Comparison of ENCODE assay signal across 7 cellular contexts in the genomic region with DNA sequence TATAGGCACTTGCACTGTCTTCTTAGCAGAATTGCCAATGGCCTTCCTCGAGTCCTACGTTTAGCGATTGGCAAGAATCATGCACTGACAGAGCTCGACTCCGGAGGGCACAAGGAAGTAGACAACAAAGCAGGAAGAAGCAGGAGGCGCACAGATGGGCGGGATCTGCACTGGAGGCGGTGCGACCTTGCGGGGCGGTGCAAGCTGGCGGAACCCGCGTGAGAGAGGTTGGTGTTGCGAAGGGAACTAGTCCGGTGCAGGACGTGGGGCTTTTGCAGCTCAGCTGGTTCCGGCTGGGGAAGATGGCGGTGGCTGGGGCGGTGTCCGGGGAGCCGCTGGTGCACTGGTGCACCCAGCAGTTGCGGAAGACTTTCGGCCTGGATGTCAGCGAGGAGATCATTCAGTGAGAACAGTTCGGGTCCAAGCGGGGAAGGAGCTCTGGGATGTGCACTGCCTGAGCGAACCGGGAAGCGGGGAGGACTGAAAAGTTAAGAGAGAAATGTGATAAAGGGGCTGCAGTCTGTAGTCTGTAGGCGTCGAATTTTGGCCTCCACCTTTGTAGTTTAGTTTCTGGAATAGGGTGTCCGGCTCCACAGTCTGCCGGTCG. TPM values are rescaled to one million over a fixed set of nuclear protein-coding genes. Genes with fewer than 3 reads are reported as not detected.
DNase-seq lines count a peak whose midpoint lies in the region; ATAC-seq, FAIRE-seq and TF ChIP-seq lines count a peak whose summit lies in the region.

A gene (plus strand): TSS at position 275 of the 607 bp plus-strand sequence. CDS start 28 bp downstream, at position 303.

- ATAC-seq in GM18508 (IDR thresholded peaks at IDR 0.05; ENCODE audit: insufficient read depth, unreplicated experiment) (peak; percentile 89), HG03025 (IDR thresholded peaks at IDR 0.05; ENCODE audit: low FRiP score, unreplicated experiment) (peak; percentile 91), body of pancreas (peak; percentile 100), gastrocnemius medialis (peak; percentile 95 to 98)

- in situ Hi-C loops in gastrocnemius medialis (cut with MboI; ENCODE audit: low sequenced_read_pairs in 4 of 4) = no loop called here

- H3K9me3 ChIP-seq in body of pancreas (no peaks in the 10 kb centered on the region), iPS DF 6.9 (ENCODE audit: control insufficient read depth, insufficient read depth, low read length) (no peaks in the 10 kb centered on the region), gastrocnemius medialis (no peaks in the 10 kb centered on the region)

- DNase-seq in NCI-H2107 treated with DMSO at 0.1 percent for 48 hours (lab: John Stamatoyannopoulos, UW; ENCODE audit: unreplicated experiment) (peak; percentile 86), body of pancreas (peak; percentile 96 to 98 (median 96)), iPS DF 6.9 (ENCODE audit: low read depth, low spot score) (peak; percentile 89), gastrocnemius medialis (peak; percentile 81 to 93)

- 0 to 1% methylated on average over 33 to 35 of the region's 35 CpGs for WGBS in body of pancreas, 2 donors
- no CpG with 5 or more reads among the region's 35 CpGs for WGBS in iPS DF 6.9 (ENCODE audit: insufficient coverage, insufficient read length)

- TF ChIP-seq CTCF in body of pancreas (IDR thresholded peaks at IDR 0.05) (peak in 2 of 7 experiments; percentile 23 to 35), gastrocnemius medialis (IDR thresholded peaks at IDR 0.05 in 4 of 5, conservative IDR thresholded peaks at IDR 0.05 in 1 of 5) (no peak)

- H3K4me1 ChIP-seq in body of pancreas (peaks cover 22% of the 10 kb centered on the region), iPS DF 6.9 (ENCODE audit: control insufficient read depth, insufficient read depth, low read length) (no peaks in the 10 kb centered on the region), gastrocnemius medialis (peaks cover 0 to 4% of the 10 kb centered on the region in 2 donors)

- H3K27me3 ChIP-seq in body of pancreas (no peaks in the 10 kb centered on the region), iPS DF 6.9 (ENCODE audit: control insufficient read depth, insufficient read depth, low read length) (no peaks in the 10 kb centered on the region), gastrocnemius medialis (no peaks in the 10 kb centered on the region)

- H3K4me3 ChIP-seq in body of pancreas (peak within 1 kb of the TSS; percentile 90 to 91), iPS DF 6.9 (ENCODE audit: low read length) (peak within 1 kb of the TSS; percentile 82; the same call in 1 of the 2 replicates), gastrocnemius medialis (peak within 1 kb of the TSS; percentile 63 to 80 (median 78))

- intact Hi-C loops in body of pancreas (cut with DNase I) = no loop called here
- intact Hi-C loops in gastrocnemius medialis (cut with DNase I; ENCODE audit: low total_unique reads) = loop anchor here (5.0 kb wide), 1 partner anchor 75 kb away; a partner anchor contains a TSS

- H3K36me3 ChIP-seq in body of pancreas (replicated peaks in 1 of 2; ENCODE audit: insufficient read depth in 1 of 2, low read depth in 2 of 2) (no peaks in the 10 kb centered on the region), iPS DF 6.9 (ENCODE audit: control insufficient read depth, insufficient read depth, low read length) (no peaks in the 10 kb centered on the region), gastrocnemius medialis (no peaks in the 10 kb centered on the region)

- H3K27ac ChIP-seq in body of pancreas (peak within 1 kb of the TSS; percentile 61 to 94 (median 79)), iPS DF 6.9 (ENCODE audit: low read length) (no peak within 1 kb of the TSS), gastrocnemius medialis (peak within 1 kb of the TSS; percentile 55 to 82 (median 76))

- FAIRE-seq in TTC549 (lab: Jason Lieb, UNC) = peak; percentile 57

- peak; percentile 34 to 90 (median 87) for TF ChIP-seq POLR2A in body of pancreas (IDR thresholded peaks at IDR 0.05)
- TF ChIP-seq POLR2A in gastrocnemius medialis (IDR thresholded peaks at IDR 0.05) = peak in 1 of 2 donors; percentile 20

RNA-seq across cellular contexts. Expression of the gene that starts here (rescaled TPM):
- total RNA-seq in body of pancreas = 10 to 100 TPM; 11.7 to 15.5 TPM
- total RNA-seq in gastrocnemius medialis = 1 to 10 TPM; 1.9 to 5.3 (median 3.4) TPM
